23 cellular contexts compared by ENCODE assay signal in genomic region chr2:28801726-28802125, GRCh38. TPM values are rescaled to one million over a fixed set of nuclear protein-coding genes. Genes with fewer than 3 reads are reported as not detected.
DNase-seq lines count a peak whose midpoint lies in the region; ATAC-seq, FAIRE-seq and TF ChIP-seq lines count a peak whose summit lies in the region.
"Had no signal": no experiment of that assay in that cellular context is flagged by ENCODE, and none has a peak within 500 bp of the region (broad histone marks: within the 10 kb centered on the region; RNA-seq: fewer than 3 reads in every experiment).

No MANE protein-coding gene starts in this region.

- no peaks in the 10 kb centered on the region for H3K9me1 ChIP-seq in K562 (ENCODE audit: control insufficient read depth, insufficient read depth, low read length)

- H3K9ac ChIP-seq in K562 (ENCODE audit: insufficient read depth in 1 of 2, low read depth in 2 of 2, low read length in 2 of 2) = no peak overlapping the region
- H3K9ac ChIP-seq: KMS-11 had no signal

- TF ChIP-seq EP300 in K562 (IDR thresholded peaks at IDR 0.05; ENCODE audit: low read length) = no peak

- H2AFZ ChIP-seq in K562 (ENCODE audit: low read depth, low read length) = no peak overlapping the region

- no peak for TF ChIP-seq CTCF in MCF 10A (IDR thresholded peaks at IDR 0.05; ENCODE audit: unreplicated experiment)
- no peak for TF ChIP-seq CTCF in breast epithelium (IDR thresholded peaks at IDR 0.05)
- TF ChIP-seq CTCF in K562 (IDR thresholded peaks at IDR 0.05 in 2 of 3, conservative IDR thresholded peaks at IDR 0.05 in 1 of 3; ENCODE audit: insufficient read depth in 2 of 3, low read depth in 1 of 3, low read length in 3 of 3) = no peak
- no peak for TF ChIP-seq CTCF in foreskin fibroblast (IDR thresholded peaks at IDR 0.05; ENCODE audit: low read depth, low read length)
- no peak for TF ChIP-seq CTCF in lower lobe of right lung (IDR thresholded peaks at IDR 0.05)
- TF ChIP-seq CTCF in natural killer cell (IDR thresholded peaks at IDR 0.05) = no peak

- H3K4me3 Mint-ChIP-seq in MCF 10A (ENCODE audit: unreplicated experiment) (no peak overlapping the region), natural killer cell (no peak overlapping the region)
- H3K4me3 Mint-ChIP-seq: activated naive CD4-positive, alpha-beta T cell treated with anti-CD3 and anti-CD28 coated beads, Interleukin-2, amount 10 ng/mL, durations not matched to agents 7 days and 5 days; central memory CD8-positive, alpha-beta T cell; effector memory CD8-positive, alpha-beta T cell; naive thymus-derived CD8-positive, alpha-beta T cell had no signal

- TF ChIP-seq POLR2A in breast epithelium (IDR thresholded peaks at IDR 0.05) (no peak), K562 (conservative IDR thresholded peaks at IDR 0.05) (no peak)

- H3K27me3 Mint-ChIP-seq in MCF 10A (ENCODE audit: insufficient read depth, unreplicated experiment) = no peaks in the 10 kb centered on the region
- no peaks in the 10 kb centered on the region for H3K27me3 Mint-ChIP-seq in natural killer cell (ENCODE audit: low read depth in 2 of 2)
- H3K27me3 Mint-ChIP-seq: activated naive CD4-positive, alpha-beta T cell treated with anti-CD3 and anti-CD28 coated beads, Interleukin-2, amount 10 ng/mL, durations not matched to agents 7 days and 5 days; central memory CD8-positive, alpha-beta T cell; effector memory CD8-positive, alpha-beta T cell; naive thymus-derived CD8-positive, alpha-beta T cell had no signal

- H4K20me1 ChIP-seq in K562 (replicated peaks; ENCODE audit: control insufficient read depth, insufficient read depth, low read length) = no peaks in the 10 kb centered on the region

- H3K4me1 ChIP-seq in breast epithelium (no peaks in the 10 kb centered on the region), K562 (replicated peaks in 1 of 2; ENCODE audit: control insufficient read depth in 2 of 2, insufficient read depth in 2 of 2, low read length in 2 of 2) (no peaks in the 10 kb centered on the region), lower lobe of right lung (no peaks in the 10 kb centered on the region)

- no peak overlapping the region for H3K4me3 ChIP-seq in breast epithelium
- no peak overlapping the region for H3K4me3 ChIP-seq in K562
- H3K4me3 ChIP-seq in foreskin fibroblast (ENCODE audit: low read depth in 1 of 2, low read length in 2 of 2) = no peak overlapping the region
- H3K4me3 ChIP-seq in lower lobe of right lung = no peak overlapping the region
- H3K4me3 ChIP-seq: lung had no signal

- 70% methylated on average over 3 of the region's 3 CpGs for WGBS in K562 (ENCODE audit: insufficient coverage, low coverage, missing lambda C conversion rate)

- H3K79me2 ChIP-seq in K562 (ENCODE audit: control insufficient read depth, insufficient read depth, low read length) = no peaks in the 10 kb centered on the region; the same call in 2 of the 3 replicates

- DNase-seq in MCF 10A (ENCODE audit: unreplicated experiment) (peak; percentile 53), breast epithelium (ENCODE audit: low spot score in 2 of 2) (no peak), K562 (ENCODE audit: extremely low read depth in 1 of 4, low spot score in 3 of 4) (no peak), foreskin fibroblast (peak; percentile 11 to 54), lower lobe of right lung (no peak), ACHN (no peak), natural killer cell (no peak)
- DNase-seq: activated CD4-positive, alpha-beta T cell treated with anti-CD3 and anti-CD28 coated beads for 48 hours; activated CD8-positive, alpha-beta memory T cell treated with anti-CD3 and anti-CD28 coated beads, Interleukin-2, amount 50 U/mL, for 48 hours; activated naive CD4-positive, alpha-beta T cell treated with anti-CD3 and anti-CD28 coated beads, Interleukin-2, amount 10 ng/mL, durations not matched to agents 7 days and 5 days; effector memory CD8-positive, alpha-beta T cell; GOT3; naive thymus-derived CD8-positive, alpha-beta T cell; NCI-H1417; Right ventricle myocardium superior; stimulated activated CD4-positive, alpha-beta T cell treated with anti-CD3 and anti-CD28 coated beads, Interleukin-12 subunit alpha, Interleukin-12 subunit beta, amount 100 ng/mL, for 4 hours; stimulated activated naive CD4-positive, alpha-beta T cell; T-helper 9 cell had no signal

- in situ Hi-C loops in K562 (cut with MboI) (no loop called here), ACHN (cut with HindIII; ENCODE audit: low pct_ligation_motif_present, low pct_unique_long_range_greater_than_20kb, low sequenced_read_pairs) (no loop called here)

- no peak for ATAC-seq in K562
- no peak for ATAC-seq in lower lobe of right lung
- ATAC-seq in HG03108 (IDR thresholded peaks at IDR 0.05; ENCODE audit: unreplicated experiment) = no peak
- ATAC-seq in natural killer cell = no peak
- ATAC-seq: effector memory CD8-positive, alpha-beta T cell; naive thymus-derived CD8-positive, alpha-beta T cell had no signal

- H3K9me3 Mint-ChIP-seq in MCF 10A (ENCODE audit: unreplicated experiment) (no peaks in the 10 kb centered on the region), natural killer cell (no peaks in the 10 kb centered on the region)
- H3K9me3 Mint-ChIP-seq: central memory CD8-positive, alpha-beta T cell; effector memory CD8-positive, alpha-beta T cell had no signal

- H3K4me2 ChIP-seq in K562 (ENCODE audit: insufficient read depth, low read length) = no peak overlapping the region
- H3K4me2 ChIP-seq: KMS-11 had no signal

- peaks cover 98% of the 10 kb centered on the region for H3K36me3 Mint-ChIP-seq in MCF 10A (ENCODE audit: insufficient read depth, unreplicated experiment)
- no peaks in the 10 kb centered on the region for H3K36me3 Mint-ChIP-seq in natural killer cell

- POLR2A ChIA-PET in MCF 10A (lab: Yijun Ruan, JAX) (interaction anchor here (0.8 to 2.3 kb wide), 6 partner anchors 9 to 218 kb away, joined by 3 to 9 read pairs (median 4); no protein-coding TSS in a partner anchor), K562 (lab: Yijun Ruan, JAX) (interaction anchor here (0.9 to 1.3 kb wide), 2 partner anchors 12 to 13 kb away, joined by 4 to 5 read pairs; no protein-coding TSS in a partner anchor)

- H3K27ac Mint-ChIP-seq in MCF 10A (ENCODE audit: low read depth, unreplicated experiment) = peak overlapping the region; percentile 59
- peak overlapping the region in 1 of 2 donors; percentile 59 for H3K27ac Mint-ChIP-seq in natural killer cell
- H3K27ac Mint-ChIP-seq: activated naive CD4-positive, alpha-beta T cell treated with anti-CD3 and anti-CD28 coated beads, Interleukin-2, amount 10 ng/mL, durations not matched to agents 7 days and 5 days; effector memory CD8-positive, alpha-beta T cell; naive thymus-derived CD8-positive, alpha-beta T cell had no signal

- no peak for FAIRE-seq in K562 (lab: Jason Lieb, UNC)

- no TSS peak for BruUV-seq in MCF 10A (replicated peaks; lab: Mats Ljungman, UMichigan)
- BruUV-seq in K562 (replicated peaks; lab: Mats Ljungman, UMichigan) = no TSS peak

- H3K27me3 ChIP-seq in breast epithelium = no peaks in the 10 kb centered on the region
- no peaks in the 10 kb centered on the region for H3K27me3 ChIP-seq in K562 (ENCODE audit: control insufficient read depth in 2 of 2, insufficient read depth in 2 of 2, low read length in 2 of 2)
- no peaks in the 10 kb centered on the region for H3K27me3 ChIP-seq in lower lobe of right lung (ENCODE audit: low read depth)

- peaks cover 26% of the 10 kb centered on the region for H3K4me1 Mint-ChIP-seq in MCF 10A (ENCODE audit: insufficient read depth, unreplicated experiment)
- peaks cover 20 to 24% of the 10 kb centered on the region in 2 donors for H3K4me1 Mint-ChIP-seq in natural killer cell

- no peaks in the 10 kb centered on the region for H3K36me3 ChIP-seq in breast epithelium
- H3K36me3 ChIP-seq in K562 (ENCODE audit: control insufficient read depth, insufficient read depth, low read length) = peaks cover 45% of the 10 kb centered on the region
- peaks cover 75% of the 10 kb centered on the region for H3K36me3 ChIP-seq in lower lobe of right lung

- intact Hi-C loops in MCF 10A (cut with micrococcal nuclease) (no loop called here), breast epithelium (cut with DNase I; ENCODE audit: low total_unique reads) (no loop called here), K562 (cut with micrococcal nuclease) (no loop called here), lower lobe of right lung (cut with DNase I) (no loop called here), natural killer cell (cut with micrococcal nuclease) (no loop called here)

- TF ChIP-seq RAD21 in K562 (CRISPR knock-in tag; conservative IDR thresholded peaks at IDR 0.05 in 1 of 2, IDR thresholded peaks at IDR 0.05 in 1 of 2) = no peak

- H3K9me3 ChIP-seq in breast epithelium = no peaks in the 10 kb centered on the region
- H3K9me3 ChIP-seq in K562 (replicated peaks; ENCODE audit: control insufficient read depth, insufficient read depth, low read depth, low read length) = no peaks in the 10 kb centered on the region
- no peaks in the 10 kb centered on the region for H3K9me3 ChIP-seq in lower lobe of right lung

- no peak overlapping the region for H3K27ac ChIP-seq in breast epithelium
- no peak overlapping the region for H3K27ac ChIP-seq in K562 (ENCODE audit: extremely low read depth, low read depth, low read length)
- no peak overlapping the region for H3K27ac ChIP-seq in lower lobe of right lung
- H3K27ac ChIP-seq: KMS-11 had no signal

- CTCF ChIA-PET in MCF 10A (lab: Yijun Ruan, JAX) (interaction anchor here (1.1 to 2.4 kb wide), 2 partner anchors 19 to 207 kb away, joined by 4 to 8 read pairs; no protein-coding TSS in a partner anchor), K562 (lab: Yijun Ruan, JAX; ENCODE audit: low intra/inter-chr PET ratio) (no interaction called here)

RNA-seq across cellular contexts. Expression of gene SPDYA, which starts 8.9 kb away (rescaled TPM):
- total RNA-seq in MCF 10A (2022) (2.6 and 2.8 TPM in 2 replicates), breast epithelium (1 to 10 TPM in 2 of 3 donors, under 1 TPM in 1; 0.98 to 4.2 (median 1.8) TPM), K562 (2014; rRNA removed) (0.05 and 0.37 TPM in 2 replicates), K562 (2014; rRNA removed; fragmentation: Illumina TruSeq; extraction: Trizol) (0.22 and 0.44 TPM in 2 replicates), K562 (2015; rRNA removed; fragmentation: Illumina TruSeq; extraction: Trizol) (0.41 and 0.43 TPM in 2 replicates), K562 (2021) (0.16 and 0.27 TPM in 2 replicates), lower lobe of right lung (1.9 TPM), natural killer cell (1 to 10 TPM; 5.6 to 8.1 (median 8.0) TPM)
- total RNA-seq in K562 (2011; cell fraction: chromatin; rRNA removed; ENCODE audit: low replicate concordance) = 0.74 and 4.7 TPM in 2 replicates
- total RNA-seq in K562 (2011; cell fraction: nucleolus; rRNA removed) = not detected in 2 replicates
- 1.2 and 1.7 TPM in 2 replicates for total RNA-seq in K562 (2011; cell fraction: nucleoplasm; rRNA removed)
- polyA plus RNA-seq in K562 (2011; rRNA removed) (0.07 and 0.09 TPM in 2 replicates), K562 (2014; fragmentation: Illumina TruSeq; extraction: Trizol) (0.10 TPM in 1 of 2 replicates, not detected in the other), K562 (2014; fragmentation: Nextera tagmentation; extraction: Ambion mirVana) (1 to 10 TPM in 1 of 2 experiments, under 1 TPM in 1; 0.62 to 1.6 TPM), K562 (2014; rRNA removed) (0.17 TPM in 1 of 2 replicates, not detected in the other)
- not detected in 2 replicates for polyA plus RNA-seq in K562 (2011; cell fraction: cytosol; rRNA removed)
- polyA plus RNA-seq in K562 (2011; cell fraction: nucleus; rRNA removed) = 0.18 TPM in 1 of 2 replicates, not detected in the other
- polyA plus RNA-seq in K562 (2012) = 0.26 and 0.32 TPM in 2 replicates
- polyA minus RNA-seq in K562 (2011; rRNA and poly(A)+ RNA removed) = 0.74 and 1.0 TPM in 2 replicates
- not detected in 2 replicates for polyA minus RNA-seq in K562 (2011; cell fraction: cytosol; rRNA and poly(A)+ RNA removed)
- 0.54 and 1.00 TPM in 2 replicates for polyA minus RNA-seq in K562 (2011; cell fraction: nucleus; rRNA and poly(A)+ RNA removed)
- total RNA-seq: glomerular endothelial cell had no signal
- polyA plus RNA-seq: naive thymus-derived CD8-positive, alpha-beta T cell had no signal

RNA-seq across cellular contexts. Expression of gene PPP1CB, which starts 50.1 kb away (rescaled TPM):
- total RNA-seq in MCF 10A (2022) (244 and 269 TPM in 2 replicates), breast epithelium (100 to 1,000 TPM; 189 to 294 (median 289) TPM), K562 (2014; rRNA removed) (31.6 and 40.6 TPM in 2 replicates), K562 (2014; rRNA removed; fragmentation: Illumina TruSeq; extraction: Trizol) (77.4 and 95.2 TPM in 2 replicates), K562 (2015; rRNA removed; fragmentation: Illumina TruSeq; extraction: Trizol) (55.3 and 67.5 TPM in 2 replicates), K562 (2021) (113 and 118 TPM in 2 replicates), lower lobe of right lung (233 TPM), natural killer cell (100 to 1,000 TPM; 157 to 200 (median 181) TPM)
- 15.2 and 51.7 TPM in 2 replicates for total RNA-seq in K562 (2011; cell fraction: chromatin; rRNA removed; ENCODE audit: low replicate concordance)
- 10.0 and 11.2 TPM in 2 replicates for total RNA-seq in K562 (2011; cell fraction: nucleolus; rRNA removed)
- total RNA-seq in K562 (2011; cell fraction: nucleoplasm; rRNA removed) = 20.1 and 31.0 TPM in 2 replicates
- polyA plus RNA-seq in K562 (2011; rRNA removed) (42.1 and 58.9 TPM in 2 replicates), K562 (2014; fragmentation: Illumina TruSeq; extraction: Trizol) (41.5 and 49.0 TPM in 2 replicates), K562 (2014; fragmentation: Nextera tagmentation; extraction: Ambion mirVana) (100 to 1,000 TPM in 1 of 2 experiments, 10 to 100 TPM in 1; 55.7 to 112 TPM), K562 (2014; rRNA removed) (25.6 and 27.0 TPM in 2 replicates)
- polyA plus RNA-seq in K562 (2011; cell fraction: cytosol; rRNA removed) = 10.3 and 23.6 TPM in 2 replicates
- 7.4 and 13.1 TPM in 2 replicates for polyA plus RNA-seq in K562 (2011; cell fraction: nucleus; rRNA removed)
- polyA plus RNA-seq in K562 (2012) = 49.8 and 54.7 TPM in 2 replicates
- 134 and 142 TPM in 2 replicates for polyA minus RNA-seq in K562 (2011; rRNA and poly(A)+ RNA removed)
- 60.7 and 63.8 TPM in 2 replicates for polyA minus RNA-seq in K562 (2011; cell fraction: cytosol; rRNA and poly(A)+ RNA removed)
- 11.8 and 27.0 TPM in 2 replicates for polyA minus RNA-seq in K562 (2011; cell fraction: nucleus; rRNA and poly(A)+ RNA removed)

Comparison
In these comparisons a context has a peak if more than half of its experiments do, and no peak if none do; other contexts are left out.
1. DNase-seq: peak in MCF 10A (single experiment) and foreskin fibroblast (2 of 2); none in breast epithelium (0 of 2), K562 (0 of 4), lower lobe of right lung (single experiment), ACHN (single experiment) and natural killer cell (single experiment).